ENCODE assay signal across 8 cellular contexts in the genomic region with DNA sequence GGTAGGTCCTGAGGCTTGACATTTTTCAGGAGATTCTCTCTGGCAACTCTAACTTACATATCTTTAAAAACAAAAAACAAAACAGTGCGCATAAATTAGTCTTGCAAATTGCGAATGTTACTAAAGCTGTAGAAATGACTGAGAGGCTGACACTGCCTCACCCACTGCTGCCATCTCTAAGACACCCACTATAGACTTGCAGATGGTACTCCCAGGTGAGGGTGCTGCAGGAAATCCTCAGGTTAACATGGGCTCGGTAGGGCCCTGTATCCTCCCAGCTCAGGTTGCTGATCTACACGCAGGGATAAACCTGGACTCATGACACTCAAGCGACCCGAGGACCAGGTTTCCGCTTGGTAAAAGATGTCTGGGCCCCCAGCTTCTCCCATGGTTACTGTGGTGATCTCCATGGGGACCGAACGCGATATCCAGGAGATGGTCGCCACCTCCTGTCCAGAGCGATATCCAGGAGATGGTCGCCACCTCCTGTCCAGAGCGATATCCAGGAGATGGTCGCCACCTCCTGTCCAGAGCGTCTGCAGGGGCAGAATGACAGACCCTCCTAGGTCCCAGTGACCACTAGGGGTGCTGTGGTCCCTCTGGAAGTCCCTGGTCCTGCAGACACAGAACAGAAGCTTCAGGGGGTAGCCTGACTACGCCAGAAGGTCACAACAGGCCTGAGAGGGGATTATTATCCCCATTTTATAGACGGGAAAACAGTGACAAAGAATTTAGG.
DNase-seq lines count a peak whose midpoint lies in the region; ATAC-seq lines count a peak whose summit lies in the region.

No MANE protein-coding gene starts in this region.

- ATAC-seq in GM21423 (IDR thresholded peaks at IDR 0.05; ENCODE audit: unreplicated experiment) (no peak), GM21576 (IDR thresholded peaks at IDR 0.05; ENCODE audit: unreplicated experiment) (no peak)

- DNase-seq in SHP77 (lab: John Stamatoyannopoulos, UW): peak; percentile 35 to 55
- no peak for DNase-seq in SHP77 treated with DMSO at 0.1 percent for 48 hours (lab: John Stamatoyannopoulos, UW)
- DNase-seq in NCI-H226: peak; percentile 23
- DNase-seq in effector CD4-positive, alpha-beta T cell: peak; percentile 26
- DNase-seq in stimulated activated CD4-positive, alpha-beta T cell treated with anti-CD3 and anti-CD28 coated beads, Interleukin-15, amount 100 ng/mL, for 24 hours: peak; percentile 69
- no peak for DNase-seq in NCI-H2029 treated with DMSO at 0.1 percent for 48 hours (lab: John Stamatoyannopoulos, UW)

Comparison
In these comparisons a context has a peak if more than half of its experiments do, and no peak if none do; other contexts are left out.
1. DNase-seq: peak in SHP77 (2 of 2), NCI-H226 (single experiment), effector CD4-positive, alpha-beta T cell (single experiment) and stimulated activated CD4-positive, alpha-beta T cell treated with anti-CD3 and anti-CD28 coated beads, Interleukin-15, amount 100 ng/mL, for 24 hours (single experiment); none in SHP77 treated with DMSO at 0.1 percent for 48 hours (single experiment) and NCI-H2029 treated with DMSO at 0.1 percent for 48 hours (single experiment).